18 cellular contexts compared by ENCODE assay signal in the genomic region with DNA sequence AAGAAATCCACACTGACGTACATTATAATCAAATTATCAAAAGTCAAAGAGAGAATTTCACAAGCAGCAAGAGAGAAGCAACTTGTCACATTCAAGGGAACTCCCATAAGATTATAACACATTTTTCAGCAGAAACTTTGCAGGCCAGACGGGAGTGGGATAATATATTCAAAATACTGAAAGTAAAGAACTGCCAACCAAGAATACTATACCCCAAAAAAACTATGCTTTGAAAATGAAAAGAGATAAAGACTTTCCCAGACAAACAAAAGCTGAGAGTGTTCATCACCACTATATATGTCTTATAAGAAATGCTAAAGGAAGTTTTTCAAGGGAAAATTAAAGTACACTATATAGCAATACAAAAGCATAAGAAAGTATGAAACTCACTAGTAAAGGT.
"Had no signal": no experiment of that assay in that cellular context is flagged by ENCODE, and none has a peak within 500 bp of the region (broad histone marks: within the 10 kb centered on the region; RNA-seq: fewer than 3 reads in every experiment).

No MANE protein-coding gene starts in this region.

- ATAC-seq: naive thymus-derived CD8-positive, alpha-beta T cell; natural killer cell; natural killer cell treated with Interleukin-12 subunit alpha and Interleukin-12 subunit beta and Interleukin-15 and Interleukin-18, amount 100 ng/mL, for 72 hours; pancreas; psoas muscle; right cardiac atrium; right lobe of liver; sciatic nerve had no signal

- H3K4me1 ChIP-seq: neural progenitor cell, pancreas, parathyroid adenoma, prostate gland, psoas muscle, right atrium auricular region, right lobe of liver, sigmoid colon, spleen had no signal

- H3K27ac ChIP-seq: neural progenitor cell, neutrophil, ovary, pancreas, parathyroid adenoma, prostate gland, psoas muscle, right atrium auricular region, right lobe of liver, sigmoid colon, skin epidermis, spleen had no signal

- H3K36me3 ChIP-seq: neural progenitor cell, neutrophil, ovary, pancreas, prostate gland, right atrium auricular region, right lobe of liver, sigmoid colon, spleen had no signal

- H3K9me3 ChIP-seq: neutrophil, ovary, pancreas, prostate gland had no signal

- H3K4me3 ChIP-seq: neural progenitor cell, ovary, pancreas, prostate gland, psoas muscle, right atrium auricular region, right lobe of liver, sigmoid colon, skin epidermis, smooth muscle cell, spleen had no signal
